ENCODE assay signal across 1 cellular context in genomic region chr7:108234981-108235450, GRCh38.
TF ChIP-seq lines count a peak whose summit lies in the region.

No MANE protein-coding gene starts in this region.

TF ChIP-seq in IMR-90, 13 proteins besides CTCF, POLR2A, EP300 and RAD21 (continued from another document):
- no peak for TF ChIP-seq ELK1 (IDR thresholded peaks at IDR 0.05; ENCODE audit: borderline replicate concordance, low read depth, low read length)
- TF ChIP-seq NFE2L2 (IDR thresholded peaks at IDR 0.05; ENCODE audit: low read depth, low read length): no peak
- TF ChIP-seq MAFK (IDR thresholded peaks at IDR 0.05; ENCODE audit: low read depth, low read length): no peak
- TF ChIP-seq USF2 (IDR thresholded peaks at IDR 0.05; ENCODE audit: low read depth, low read length): no peak
- TF ChIP-seq CEBPB (IDR thresholded peaks at IDR 0.05; ENCODE audit: low read depth, low read length): no peak
- no peak for TF ChIP-seq RCOR1 (IDR thresholded peaks at IDR 0.05; ENCODE audit: insufficient replicate concordance, low read length)
- no peak for TF ChIP-seq BHLHE40 (IDR thresholded peaks at IDR 0.05; ENCODE audit: low read depth, low read length)
